Comparison of ENCODE assay signal across 23 cellular contexts in the genomic region with DNA sequence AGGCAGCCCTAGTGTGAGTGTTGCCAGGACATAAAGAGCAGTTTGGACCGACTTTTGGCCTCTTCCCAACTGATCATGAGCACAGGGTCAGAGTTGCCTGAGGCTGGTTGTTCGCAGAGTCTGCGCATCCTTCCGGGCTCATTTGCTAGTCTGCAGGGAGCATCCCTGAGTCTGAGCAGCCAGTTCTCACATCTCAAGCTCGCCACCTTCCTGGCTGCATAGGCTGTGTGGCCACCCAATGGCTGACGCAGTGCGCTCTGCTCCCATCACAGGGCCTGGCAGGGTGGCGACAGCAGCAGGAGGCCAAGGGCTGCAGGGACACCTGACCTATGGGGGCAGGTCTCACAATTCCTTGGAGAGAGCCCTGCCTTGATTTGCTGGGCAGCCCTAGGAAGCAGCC. TPM values are rescaled to one million over a fixed set of nuclear protein-coding genes. Genes with fewer than 3 reads are reported as not detected.
"Had no signal": no experiment of that assay in that cellular context is flagged by ENCODE, and none has a peak within 500 bp of the region (broad histone marks: within the 10 kb centered on the region; RNA-seq: fewer than 3 reads in every experiment).

No MANE protein-coding gene starts in this region.

- H3K27ac Mint-ChIP-seq: activated naive CD4-positive, alpha-beta T cell treated with anti-CD3 and anti-CD28 coated beads, Interleukin-2, amount 50 U/mL, for 24 hours; natural killer cell treated with Interleukin-12 subunit alpha and Interleukin-12 subunit beta and Interleukin-15 and Interleukin-18, amount 100 ng/mL, for 72 hours had no signal

- H3K4me3 Mint-ChIP-seq: activated naive CD4-positive, alpha-beta T cell treated with anti-CD3 and anti-CD28 coated beads, Interleukin-2, amount 50 U/mL, for 24 hours; natural killer cell treated with Interleukin-12 subunit alpha and Interleukin-12 subunit beta and Interleukin-15 and Interleukin-18, amount 100 ng/mL, for 72 hours had no signal

- H3K36me3 ChIP-seq: ascending aorta, esophagus squamous epithelium, lower lobe of right lung, sigmoid colon, tibial artery had no signal

- H3K36me3 Mint-ChIP-seq: activated naive CD4-positive, alpha-beta T cell treated with anti-CD3 and anti-CD28 coated beads, Interleukin-2, amount 50 U/mL, for 24 hours had no signal

- ATAC-seq: left colon; lower lobe of right lung; natural killer cell treated with Interleukin-12 subunit alpha and Interleukin-12 subunit beta and Interleukin-15 and Interleukin-18, amount 100 ng/mL, for 72 hours had no signal

- H3K4me1 ChIP-seq: ascending aorta had no signal

- H3K27ac ChIP-seq: ascending aorta, esophagus squamous epithelium, lower lobe of right lung, sigmoid colon, tibial artery, VCaP had no signal

- H3K9me3 Mint-ChIP-seq: activated naive CD4-positive, alpha-beta T cell treated with anti-CD3 and anti-CD28 coated beads, Interleukin-2, amount 50 U/mL, for 24 hours; natural killer cell treated with Interleukin-12 subunit alpha and Interleukin-12 subunit beta and Interleukin-15 and Interleukin-18, amount 100 ng/mL, for 72 hours had no signal

- H3K9me3 ChIP-seq: ascending aorta, esophagus squamous epithelium, lower lobe of right lung, sigmoid colon, tibial artery had no signal

- H3K4me3 ChIP-seq: ascending aorta, esophagus squamous epithelium, lower lobe of right lung, sigmoid colon, tibial artery had no signal

- DNase-seq: activated CD4-positive, alpha-beta T cell treated with anti-CD3 and anti-CD28 coated beads for 1 hour; activated CD4-positive, alpha-beta T cell treated with anti-CD3 and anti-CD28 coated beads, Interleukin-2, amount 50 U/mL, for 4 hours; activated gamma-delta T cell; effector CD4-positive, alpha-beta T cell; esophagus squamous epithelium; islet precursor cell; left colon; lower lobe of right lung; occipital lobe; sigmoid colon; stimulated activated CD8-positive, alpha-beta memory T cell treated with anti-CD3 and anti-CD28 coated beads, Interleukin-4, amount 100 ng/mL, for 48 hours; stimulated activated naive CD4-positive, alpha-beta T cell; T-helper 2 cell; tibial artery had no signal

RNA-seq across cellular contexts. Expression of gene GAD2, which starts 5.0 kb away (rescaled TPM):
- total RNA-seq: activated CD8-positive, alpha-beta memory T cell treated with anti-CD3 and anti-CD28 coated beads for 36 hours; ascending aorta; bronchial epithelial cell; endothelial cell of umbilical vein; esophagus squamous epithelium; left colon; lower lobe of right lung; natural killer cell treated with Interleukin-12 subunit alpha and Interleukin-12 subunit beta and Interleukin-15 and Interleukin-18, amount 100 ng/mL, for 72 hours; renal cortical epithelial cell; sigmoid colon; subcutaneous adipose tissue had no signal
- polyA plus RNA-seq: endothelial cell of umbilical vein, sigmoid colon had no signal
